In genomic region chr5:36507332-36507952, GRCh38 we compare ENCODE assay signal across 8 cellular contexts.
A peak's percentile ranks its signal among the peaks of the same experiment; 100 is the strongest.
DNase-seq lines count a peak whose midpoint lies in the region; ATAC-seq, FAIRE-seq and TF ChIP-seq lines count a peak whose summit lies in the region.

No MANE protein-coding gene starts in this region.

- no peaks in the 10 kb centered on the region for H3K36me3 Mint-ChIP-seq in activated T-helper 2 cell treated with anti-CD3 and anti-CD28 coated beads, Interferon-gamma antibody, Interleukin-2, Interleukin-4, amounts not matched to agents 10 μg/mL and 5 μg/mL and 100 μg/mL, durations not matched to agents 14 hours and 24 hours and 36 hours (ENCODE audit: low read depth)

- TF ChIP-seq EP300 in gastroesophageal sphincter (IDR thresholded peaks at IDR 0.05) (no peak), upper lobe of left lung (IDR thresholded peaks at IDR 0.05) (no peak)

- H2AFZ ChIP-seq in Loucy (ENCODE audit: low read length): peak overlapping the region; percentile 25; the same call in 1 of the 2 replicates

- H3K79me2 ChIP-seq in Loucy (ENCODE audit: insufficient read depth, low read length): no peaks in the 10 kb centered on the region

- no peaks in the 10 kb centered on the region for H3K9me2 ChIP-seq in Loucy (replicated peaks; ENCODE audit: low read depth, low read length)

- H3K4me3 Mint-ChIP-seq in activated T-helper 2 cell treated with anti-CD3 and anti-CD28 coated beads, Interferon-gamma antibody, Interleukin-2, Interleukin-4, amounts not matched to agents 10 μg/mL and 5 μg/mL and 100 μg/mL, durations not matched to agents 14 hours and 24 hours and 36 hours (ENCODE audit: low read depth): no peak overlapping the region

- DNase-seq in AG08395 (ENCODE audit: low spot score): peak; percentile 80
- peak; percentile 70 to 75 for DNase-seq in SHP77 (lab: John Stamatoyannopoulos, UW)
- DNase-seq in activated T-helper 2 cell treated with anti-CD3 and anti-CD28 coated beads, Interferon-gamma antibody, Interleukin-2, Interleukin-4, amounts not matched to agents 10 μg/mL and 5 μg/mL and 100 μg/mL, durations not matched to agents 14 hours and 24 hours and 36 hours (ENCODE audit: low spot score): peak; percentile 52
- DNase-seq in pancreas: peak; percentile 43 to 91 (median 72)
- peak in 1 of 2 donors; percentile 72 for DNase-seq in upper lobe of left lung

- peak; percentile 92 for TF ChIP-seq CTCF in Loucy (conservative IDR thresholded peaks at IDR 0.05; ENCODE audit: low read length)
- TF ChIP-seq CTCF in gastroesophageal sphincter (IDR thresholded peaks at IDR 0.05): peak; percentile 72 to 85 (median 82)
- peak; percentile 37 to 84 (median 76) for TF ChIP-seq CTCF in pancreas (IDR thresholded peaks at IDR 0.05)
- TF ChIP-seq CTCF in upper lobe of left lung (IDR thresholded peaks at IDR 0.05): peak; percentile 52 to 76 (median 70)

- no peak overlapping the region for H3K9ac ChIP-seq in Loucy (ENCODE audit: low read depth, low read length, poor library complexity, severe bottlenecking)

- no peaks in the 10 kb centered on the region for H3K4me1 Mint-ChIP-seq in activated T-helper 2 cell treated with anti-CD3 and anti-CD28 coated beads, Interferon-gamma antibody, Interleukin-2, Interleukin-4, amounts not matched to agents 10 μg/mL and 5 μg/mL and 100 μg/mL, durations not matched to agents 14 hours and 24 hours and 36 hours (ENCODE audit: low read depth)

- no peaks in the 10 kb centered on the region for H3F3A ChIP-seq in Loucy (ENCODE audit: low read depth)

- H3K36me3 ChIP-seq in Loucy (ENCODE audit: insufficient read depth, low read length) (no peaks in the 10 kb centered on the region), gastroesophageal sphincter (no peaks in the 10 kb centered on the region), pancreas (no peaks in the 10 kb centered on the region), upper lobe of left lung (no peaks in the 10 kb centered on the region)

- no peaks in the 10 kb centered on the region for H3K4me1 ChIP-seq in Loucy (ENCODE audit: insufficient read depth, low read length, poor library complexity, severe bottlenecking)
- peaks cover 0 to 30% (median 0%) of the 10 kb centered on the region in 3 donors for H3K4me1 ChIP-seq in gastroesophageal sphincter
- H3K4me1 ChIP-seq in pancreas: peaks cover 0 to 4% (median 4%) of the 10 kb centered on the region in 3 donors
- H3K4me1 ChIP-seq in upper lobe of left lung: no peaks in the 10 kb centered on the region

- intact Hi-C loops in activated T-helper 2 cell treated with anti-CD3 and anti-CD28 coated beads, Interferon-gamma antibody, Interleukin-2, Interleukin-4, amounts not matched to agents 10 μg/mL and 5 μg/mL and 100 μg/mL, durations not matched to agents 14 hours and 24 hours and 36 hours (cut with micrococcal nuclease): loop anchor here (1.0 to 10.0 kb wide), 4 partner anchors 93 to 430 kb away; no protein-coding TSS in a partner anchor
- intact Hi-C loops in pancreas (cut with DNase I): loop anchor here in 2 of 3 donors (5.0 to 10.0 kb wide), 3 partner anchors 90 to 187 kb away; no protein-coding TSS in a partner anchor

- peaks cover 2% of the 10 kb centered on the region for H3K27me3 Mint-ChIP-seq in activated T-helper 2 cell treated with anti-CD3 and anti-CD28 coated beads, Interferon-gamma antibody, Interleukin-2, Interleukin-4, amounts not matched to agents 10 μg/mL and 5 μg/mL and 100 μg/mL, durations not matched to agents 14 hours and 24 hours and 36 hours (ENCODE audit: low read depth)

- no peak overlapping the region for H3K27ac Mint-ChIP-seq in activated T-helper 2 cell treated with anti-CD3 and anti-CD28 coated beads, Interferon-gamma antibody, Interleukin-2, Interleukin-4, amounts not matched to agents 10 μg/mL and 5 μg/mL and 100 μg/mL, durations not matched to agents 14 hours and 24 hours and 36 hours

- peak; percentile 23 for FAIRE-seq in pancreas (lab: Jason Lieb, UNC)

- H3K4me3 ChIP-seq in Loucy (ENCODE audit: low read length, poor library complexity, severe bottlenecking) (no peak overlapping the region), gastroesophageal sphincter (no peak overlapping the region), pancreas (no peak overlapping the region), upper lobe of left lung (no peak overlapping the region)

- H3K27me3 ChIP-seq in Loucy (ENCODE audit: insufficient read depth, low read length, poor library complexity, severe bottlenecking) (no peaks in the 10 kb centered on the region), gastroesophageal sphincter (no peaks in the 10 kb centered on the region), pancreas (no peaks in the 10 kb centered on the region), upper lobe of left lung (no peaks in the 10 kb centered on the region)

- no peak for TF ChIP-seq POLR2A in gastroesophageal sphincter (IDR thresholded peaks at IDR 0.05)
- no peak for TF ChIP-seq POLR2A in upper lobe of left lung (IDR thresholded peaks at IDR 0.05)

- no peak overlapping the region for H3K4me2 ChIP-seq in Loucy (ENCODE audit: low read depth, low read length, poor library complexity, severe bottlenecking)

- H4K20me1 ChIP-seq in Loucy (ENCODE audit: insufficient read depth, low read length, poor library complexity, severe bottlenecking): no peaks in the 10 kb centered on the region

- no peaks in the 10 kb centered on the region for H3K9me3 Mint-ChIP-seq in activated T-helper 2 cell treated with anti-CD3 and anti-CD28 coated beads, Interferon-gamma antibody, Interleukin-2, Interleukin-4, amounts not matched to agents 10 μg/mL and 5 μg/mL and 100 μg/mL, durations not matched to agents 14 hours and 24 hours and 36 hours

- WGBS in gastroesophageal sphincter (ENCODE audit: low coverage in 1 of 2), 2 donors: 41 to 53% methylated on average over 5 to 6 of the region's 6 CpGs
- 39 to 48% methylated on average over 6 of the region's 6 CpGs for WGBS in pancreas, 2 donors
- WGBS in upper lobe of left lung, 2 donors: 47 to 53% methylated on average over 6 of the region's 6 CpGs

- H3K27ac ChIP-seq in gastroesophageal sphincter: no peak overlapping the region
- no peak overlapping the region for H3K27ac ChIP-seq in pancreas
- H3K27ac ChIP-seq in upper lobe of left lung: no peak overlapping the region

- ATAC-seq in GM19025 (IDR thresholded peaks at IDR 0.05; ENCODE audit: low read depth, unreplicated experiment) (peak; percentile 66), gastroesophageal sphincter (peak; percentile 31), pancreas (peak; percentile 46 to 87 (median 80)), upper lobe of left lung (ENCODE audit: low FRiP score in 2 of 2) (peak; percentile 67 to 75)

- H3K9me3 ChIP-seq in Loucy (ENCODE audit: insufficient read depth, low read depth, low read length) (no peaks in the 10 kb centered on the region), gastroesophageal sphincter (no peaks in the 10 kb centered on the region), pancreas (no peaks in the 10 kb centered on the region), upper lobe of left lung (no peaks in the 10 kb centered on the region)
